In the genomic region with DNA sequence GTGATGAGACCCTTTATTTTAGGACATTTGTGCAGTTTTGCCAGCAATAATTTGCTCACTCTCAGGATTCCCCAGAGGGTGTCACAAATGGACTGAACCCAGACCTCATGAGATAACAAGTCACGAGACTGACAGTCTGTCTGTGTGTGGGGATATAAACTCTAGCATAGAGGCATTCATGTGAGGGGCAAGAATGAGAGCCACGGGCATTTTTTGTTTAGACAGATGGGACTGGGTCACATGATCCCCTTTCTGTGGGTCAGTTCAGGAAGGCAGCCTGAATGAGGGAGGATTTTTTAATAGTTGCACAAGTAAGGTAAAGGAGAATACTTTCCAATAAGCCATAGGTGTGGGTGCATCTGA, we compare ENCODE assay signal across 2 cellular contexts.
TF ChIP-seq lines count a peak whose summit lies in the region.

No MANE protein-coding gene starts in this region.

TF ChIP-seq in A549, 52 proteins besides CTCF, POLR2A, EP300 and RAD21:
- TF ChIP-seq HOXB13 (CRISPR knock-in tag; IDR thresholded peaks at IDR 0.05; ENCODE audit: low read depth) (no peak), RARB (CRISPR knock-in tag; IDR thresholded peaks at IDR 0.05) (no peak), MYC (IDR thresholded peaks at IDR 0.05; ENCODE audit: borderline replicate concordance, low read length) (no peak)
- TF ChIP-seq, protein P1, sequence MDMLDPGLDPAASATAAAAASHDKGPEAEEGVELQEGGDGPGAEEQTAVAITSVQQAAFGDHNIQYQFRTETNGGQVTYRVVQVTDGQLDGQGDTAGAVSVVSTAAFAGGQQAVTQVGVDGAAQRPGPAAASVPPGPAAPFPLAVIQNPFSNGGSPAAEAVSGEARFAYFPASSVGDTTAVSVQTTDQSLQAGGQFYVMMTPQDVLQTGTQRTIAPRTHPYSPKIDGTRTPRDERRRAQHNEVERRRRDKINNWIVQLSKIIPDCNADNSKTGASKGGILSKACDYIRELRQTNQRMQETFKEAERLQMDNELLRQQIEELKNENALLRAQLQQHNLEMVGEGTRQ (IDR thresholded peaks at IDR 0.05), result 0 out of 2 replicates have a peak, but pooled peaks have one; percentile 13

TF ChIP-seq in IMR-90, 13 proteins besides CTCF, POLR2A, EP300 and RAD21:
- no peak for TF ChIP-seq RFX5 (IDR thresholded peaks at IDR 0.05; ENCODE audit: low read depth, low read length)
- TF ChIP-seq, protein P1 (IDR thresholded peaks at IDR 0.05; ENCODE audit: low read depth, low read length), result peak; percentile 58; the same call in 1 of the 2 replicates
- peak; percentile 77; the same call in 1 of the 2 replicates for TF ChIP-seq BHLHE40 (IDR thresholded peaks at IDR 0.05; ENCODE audit: low read depth, low read length)
